ENCODE assay signal across 11 cellular contexts in the genomic region with DNA sequence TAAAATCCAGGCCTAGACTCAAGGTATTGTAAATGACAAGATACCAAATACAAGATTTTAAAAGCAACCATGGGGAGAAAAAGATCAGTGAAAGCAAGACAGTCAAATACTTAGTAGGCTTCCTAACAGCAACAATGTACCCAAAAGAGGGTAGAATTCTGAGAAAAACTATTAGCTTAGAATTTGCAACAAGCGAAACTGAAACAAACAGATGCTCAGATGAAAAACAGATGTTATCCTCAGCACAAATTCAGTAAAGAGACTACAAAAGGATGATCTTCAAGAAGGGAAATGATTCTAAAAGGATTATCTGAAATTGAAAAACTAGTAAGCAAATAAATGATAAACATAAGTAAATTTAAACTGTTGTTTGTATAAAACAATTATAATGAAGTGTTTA. TPM values are rescaled to one million over a fixed set of nuclear protein-coding genes. Genes with fewer than 3 reads are reported as not detected.
DNase-seq lines count a peak whose midpoint lies in the region; ATAC-seq, FAIRE-seq and TF ChIP-seq lines count a peak whose summit lies in the region.
"Had no signal": no experiment of that assay in that cellular context is flagged by ENCODE, and none has a peak within 500 bp of the region (broad histone marks: within the 10 kb centered on the region; RNA-seq: fewer than 3 reads in every experiment).

No MANE protein-coding gene starts in this region.

- no peaks in the 10 kb centered on the region for H3K27me3 Mint-ChIP-seq in activated CD8-positive, alpha-beta memory T cell treated with anti-CD3 and anti-CD28 coated beads, Interleukin-2, amount 10 ng/mL, durations not matched to agents 7 days and 5 days
- H3K27me3 Mint-ChIP-seq in MCF 10A (ENCODE audit: insufficient read depth, unreplicated experiment), result no peaks in the 10 kb centered on the region

- CTCF ChIA-PET in activated CD8-positive, alpha-beta memory T cell treated with anti-CD3 and anti-CD28 coated beads, Interleukin-2, amount 10 ng/mL, durations not matched to agents 7 days and 5 days (lab: Charles Lee), result interaction anchor here (0.8 to 1.3 kb wide), 3 partner anchors 17 to 46 kb away, joined by 3 to 6 read pairs (median 4); a partner anchor contains a TSS
- CTCF ChIA-PET in MCF 10A (lab: Yijun Ruan, JAX), result interaction anchor here (1.0 kb wide), 1 partner anchor 15 kb away, joined by 3 read pairs; no protein-coding TSS in a partner anchor

- no peaks in the 10 kb centered on the region for H3K9me3 ChIP-seq in pancreas

- H3K4me1 ChIP-seq in pancreas, result no peaks in the 10 kb centered on the region

- POLR2A ChIA-PET in MCF 10A (lab: Yijun Ruan, JAX), result no interaction called here

- H3K4me3 Mint-ChIP-seq in activated CD8-positive, alpha-beta memory T cell treated with anti-CD3 and anti-CD28 coated beads, Interleukin-2, amount 10 ng/mL, durations not matched to agents 7 days and 5 days, result peak overlapping the region; percentile 51
- H3K4me3 Mint-ChIP-seq in MCF 10A (ENCODE audit: unreplicated experiment), result no peak overlapping the region

- H3K9me3 Mint-ChIP-seq in activated CD8-positive, alpha-beta memory T cell treated with anti-CD3 and anti-CD28 coated beads, Interleukin-2, amount 10 ng/mL, durations not matched to agents 7 days and 5 days (ENCODE audit: low read depth), result no peaks in the 10 kb centered on the region
- H3K9me3 Mint-ChIP-seq in MCF 10A (ENCODE audit: unreplicated experiment), result no peaks in the 10 kb centered on the region

- H3K36me3 Mint-ChIP-seq in activated CD8-positive, alpha-beta memory T cell treated with anti-CD3 and anti-CD28 coated beads, Interleukin-2, amount 10 ng/mL, durations not matched to agents 7 days and 5 days, result peaks cover 25% of the 10 kb centered on the region
- H3K36me3 Mint-ChIP-seq in MCF 10A (ENCODE audit: insufficient read depth, unreplicated experiment), result peaks cover 41% of the 10 kb centered on the region

- no peak for TF ChIP-seq CTCF in pancreas (IDR thresholded peaks at IDR 0.05)
- no peak for TF ChIP-seq CTCF in MCF 10A (IDR thresholded peaks at IDR 0.05; ENCODE audit: unreplicated experiment)

- peak; percentile 83 for FAIRE-seq in pancreas (lab: Jason Lieb, UNC)

- no peak for DNase-seq in activated CD8-positive, alpha-beta memory T cell treated with anti-CD3 and anti-CD28 coated beads, Interleukin-2, amount 10 ng/mL, durations not matched to agents 7 days and 5 days
- no peak for DNase-seq in activated CD8-positive, alpha-beta memory T cell treated with anti-CD3 and anti-CD28 coated beads, Interleukin-2, amount 50 U/mL, for 48 hours
- DNase-seq in NCI-H82 treated with DMSO at 0.1 percent for 48 hours (lab: John Stamatoyannopoulos, UW; ENCODE audit: unreplicated experiment) (peak; percentile 77), pancreas (no peak), NCI-H748 treated with DMSO at 0.1 percent for 48 hours (lab: John Stamatoyannopoulos, UW) (no peak), posterior vena cava (ENCODE audit: low spot score) (no peak), MCF 10A (ENCODE audit: unreplicated experiment) (no peak)
- DNase-seq: SIG-M5 had no signal

- intact Hi-C loops in pancreas (cut with DNase I) (no loop called here), posterior vena cava (cut with DNase I) (no loop called here), MCF 10A (cut with micrococcal nuclease) (no loop called here)

- no peak overlapping the region for H3K4me3 ChIP-seq in pancreas

- H3K4me1 Mint-ChIP-seq in activated CD8-positive, alpha-beta memory T cell treated with anti-CD3 and anti-CD28 coated beads, Interleukin-2, amount 10 ng/mL, durations not matched to agents 7 days and 5 days, result peaks cover 19% of the 10 kb centered on the region
- no peaks in the 10 kb centered on the region for H3K4me1 Mint-ChIP-seq in MCF 10A (ENCODE audit: insufficient read depth, unreplicated experiment)

- H3K27ac ChIP-seq in pancreas, result no peak overlapping the region

- BruUV-seq in MCF 10A (replicated peaks; lab: Mats Ljungman, UMichigan), result no TSS peak

- peak; percentile 78 for ATAC-seq in activated CD8-positive, alpha-beta memory T cell treated with anti-CD3 and anti-CD28 coated beads, Interleukin-2, amount 10 ng/mL, durations not matched to agents 7 days and 5 days
- ATAC-seq in HG02759 (IDR thresholded peaks at IDR 0.05; ENCODE audit: unreplicated experiment), result peak; percentile 84
- ATAC-seq in pancreas, result no peak

- WGBS in pancreas, 2 donors, result 90 to 98% methylated on average over 1 of the region's 1 CpG

- H3K27me3 ChIP-seq in pancreas, result no peaks in the 10 kb centered on the region

- peak overlapping the region; percentile 92 for H3K27ac Mint-ChIP-seq in activated CD8-positive, alpha-beta memory T cell treated with anti-CD3 and anti-CD28 coated beads, Interleukin-2, amount 10 ng/mL, durations not matched to agents 7 days and 5 days
- no peak overlapping the region for H3K27ac Mint-ChIP-seq in MCF 10A (ENCODE audit: low read depth, unreplicated experiment)

- peaks cover 0 to 14% (median 0%) of the 10 kb centered on the region in 3 donors for H3K36me3 ChIP-seq in pancreas

RNA-seq across cellular contexts. Expression of a gene that starts 40.0 kb away (rescaled TPM):
- not detected for total RNA-seq in activated CD8-positive, alpha-beta memory T cell treated with anti-CD3 and anti-CD28 coated beads, Interleukin-2, amount 10 ng/mL, durations not matched to agents 7 days and 5 days
- total RNA-seq in pancreas (not detected), posterior vena cava (not detected), MCF 10A (2022) (not detected in 2 replicates)
- polyA plus RNA-seq in pancreas, result not detected
- total RNA-seq: kidney epithelial cell had no signal
- polyA plus RNA-seq: AG04450 had no signal

RNA-seq across cellular contexts. Expression of a gene that starts 45.3 kb away (rescaled TPM):
- 10 to 100 TPM; 10.7 to 12.2 TPM for total RNA-seq in activated CD8-positive, alpha-beta memory T cell treated with anti-CD3 and anti-CD28 coated beads, Interleukin-2, amount 10 ng/mL, durations not matched to agents 7 days and 5 days
- total RNA-seq in pancreas (10 to 100 TPM; 15.4 to 20.2 (median 17.5) TPM), posterior vena cava (10 to 100 TPM; 16.3 to 16.4 TPM), MCF 10A (2022) (36.9 and 39.9 TPM in 2 replicates)
- polyA plus RNA-seq in pancreas, result 10 to 100 TPM; 14.4 to 18.1 TPM

RNA-seq across cellular contexts. Expression of a gene that starts 45.9 kb away (rescaled TPM):
- 100 to 1,000 TPM; 130 to 139 TPM for total RNA-seq in activated CD8-positive, alpha-beta memory T cell treated with anti-CD3 and anti-CD28 coated beads, Interleukin-2, amount 10 ng/mL, durations not matched to agents 7 days and 5 days
- total RNA-seq in pancreas, result 10 to 100 TPM; 25.9 to 45.5 (median 29.5) TPM
- polyA plus RNA-seq in pancreas, result 10 to 100 TPM; 11.8 to 35.1 TPM
- 10 to 100 TPM; 80.3 to 82.8 TPM for total RNA-seq in posterior vena cava
- 126 and 140 TPM in 2 replicates for total RNA-seq in MCF 10A (2022)

Comparison
In these comparisons a context has a peak if more than half of its experiments do, and no peak if none do; other contexts are left out.
1. ATAC-seq: peak in activated CD8-positive, alpha-beta memory T cell treated with anti-CD3 and anti-CD28 coated beads, Interleukin-2, amount 10 ng/mL, durations not matched to agents 7 days and 5 days (single experiment) and HG02759 (single experiment); none in pancreas (0 of 4).